In genomic region chr17:79622776-79623175, GRCh38 we compare ENCODE assay signal across 24 cellular contexts. TPM values are rescaled to one million over a fixed set of nuclear protein-coding genes. Genes with fewer than 3 reads are reported as not detected.
DNase-seq lines count a peak whose midpoint lies in the region; ATAC-seq, FAIRE-seq and TF ChIP-seq lines count a peak whose summit lies in the region.
"Had no signal": no experiment of that assay in that cellular context is flagged by ENCODE, and none has a peak within 500 bp of the region (broad histone marks: within the 10 kb centered on the region; RNA-seq: fewer than 3 reads in every experiment).

No MANE protein-coding gene starts in this region.

- H3K4me1 Mint-ChIP-seq in activated T-cell treated with anti-CD3 and anti-CD28 coated beads, Interleukin-2, amount 50 U/mL, for 4 hours (ENCODE audit: low read depth): no peaks in the 10 kb centered on the region
- H3K4me1 Mint-ChIP-seq in activated T-cell treated with anti-CD3 and anti-CD28 coated beads, Interleukin-2, amount 50 U/mL, for 72 hours (ENCODE audit: low read depth): no peaks in the 10 kb centered on the region
- H3K4me1 Mint-ChIP-seq: activated CD4-positive, alpha-beta T cell treated with anti-CD3 and anti-CD28 coated beads, Interleukin-2, amount 10 ng/mL, durations not matched to agents 24 days and 14 days; central memory CD8-positive, alpha-beta T cell; naive thymus-derived CD8-positive, alpha-beta T cell had no signal

- ATAC-seq in activated T-cell treated with anti-CD3 and anti-CD28 coated beads, Interleukin-2, amount 50 U/mL, for 4 hours: no peak
- ATAC-seq in activated T-cell treated with anti-CD3 and anti-CD28 coated beads, Interleukin-2, amount 50 U/mL, for 72 hours (replicated peaks in 1 of 2): no peak
- ATAC-seq in GM19023 (IDR thresholded peaks at IDR 0.05; ENCODE audit: unreplicated experiment) (no peak), HG02885 (IDR thresholded peaks at IDR 0.05; ENCODE audit: poor library complexity, unreplicated experiment) (no peak)
- ATAC-seq: gastrocnemius medialis; naive thymus-derived CD8-positive, alpha-beta T cell; psoas muscle had no signal

- H3K9me3 ChIP-seq in spleen: no peaks in the 10 kb centered on the region
- H3K9me3 ChIP-seq: ascending aorta, BLaER1, gastrocnemius medialis, MG63, psoas muscle, upper lobe of left lung had no signal

- TF ChIP-seq CTCF in D721Med (IDR thresholded peaks at IDR 0.05; ENCODE audit: insufficient read depth, missing control alignments) (no peak), spleen (IDR thresholded peaks at IDR 0.05 in 8 of 11, conservative IDR thresholded peaks at IDR 0.05 in 3 of 11) (no peak)

- H3K4me3 ChIP-seq in spleen: no peak overlapping the region
- H3K4me3 ChIP-seq: ascending aorta, BLaER1, gastrocnemius medialis, MG63, psoas muscle, smooth muscle cell, upper lobe of left lung had no signal

- peaks cover 0 to 79% (median 8%) of the 10 kb centered on the region in 7 donors for H3K27me3 ChIP-seq in spleen (replicated peaks in 1 of 7)
- H3K27me3 ChIP-seq: ascending aorta, upper lobe of left lung had no signal

- no peaks in the 10 kb centered on the region for H3K36me3 Mint-ChIP-seq in activated T-cell treated with anti-CD3 and anti-CD28 coated beads, Interleukin-2, amount 50 U/mL, for 4 hours (ENCODE audit: insufficient read depth)
- no peaks in the 10 kb centered on the region for H3K36me3 Mint-ChIP-seq in activated T-cell treated with anti-CD3 and anti-CD28 coated beads, Interleukin-2, amount 50 U/mL, for 72 hours (ENCODE audit: insufficient read depth in 2 of 2)
- H3K36me3 Mint-ChIP-seq: naive thymus-derived CD8-positive, alpha-beta T cell had no signal

- intact Hi-C loops in spleen (cut with DNase I; ENCODE audit: low total_unique reads): no loop called here

- H3K27me3 Mint-ChIP-seq in activated T-cell treated with anti-CD3 and anti-CD28 coated beads, Interleukin-2, amount 50 U/mL, for 4 hours (ENCODE audit: low read depth): peaks cover 28% of the 10 kb centered on the region
- H3K27me3 Mint-ChIP-seq in activated T-cell treated with anti-CD3 and anti-CD28 coated beads, Interleukin-2, amount 50 U/mL, for 72 hours (ENCODE audit: low read depth): peaks cover 25% of the 10 kb centered on the region
- H3K27me3 Mint-ChIP-seq: activated CD4-positive, alpha-beta T cell treated with anti-CD3 and anti-CD28 coated beads, Interleukin-2, amount 10 ng/mL, durations not matched to agents 24 days and 14 days had no signal

- no peak for FAIRE-seq in D721Med (lab: Jason Lieb, UNC)
- FAIRE-seq: GM18507 had no signal

- no peaks in the 10 kb centered on the region for H3K4me1 ChIP-seq in spleen
- H3K4me1 ChIP-seq: ascending aorta, BLaER1, gastrocnemius medialis, psoas muscle, upper lobe of left lung had no signal

- H3K4me3 Mint-ChIP-seq in activated T-cell treated with anti-CD3 and anti-CD28 coated beads, Interleukin-2, amount 50 U/mL, for 4 hours: no peak overlapping the region
- H3K4me3 Mint-ChIP-seq in activated T-cell treated with anti-CD3 and anti-CD28 coated beads, Interleukin-2, amount 50 U/mL, for 72 hours: no peak overlapping the region
- H3K4me3 Mint-ChIP-seq: activated CD4-positive, alpha-beta T cell treated with anti-CD3 and anti-CD28 coated beads, Interleukin-2, amount 10 ng/mL, durations not matched to agents 24 days and 14 days; central memory CD8-positive, alpha-beta T cell; naive thymus-derived CD8-positive, alpha-beta T cell had no signal

- H3K27ac ChIP-seq in spleen: no peak overlapping the region
- H3K27ac ChIP-seq: ascending aorta, BLaER1, gastrocnemius medialis, psoas muscle, RWPE1, upper lobe of left lung had no signal

- DNase-seq in activated T-cell treated with anti-CD3 and anti-CD28 coated beads, Interleukin-2, amount 50 U/mL, for 4 hours: peak; percentile 2
- no peak for DNase-seq in activated T-cell treated with anti-CD3 and anti-CD28 coated beads, Interleukin-2, amount 50 U/mL, for 72 hours
- DNase-seq in D721Med (ENCODE audit: insufficient read length, low spot score): peak; percentile 9
- peak; percentile 41 for DNase-seq in islet precursor cell
- DNase-seq in spleen: peak; percentile 28
- no peak for DNase-seq in NCI-H510A treated with DMSO at 0.1 percent for 48 hours (lab: John Stamatoyannopoulos, UW)
- DNase-seq: activated CD4-positive, alpha-beta T cell treated with anti-CD3 and anti-CD28 coated beads, Interleukin-2, amount 10 ng/mL, durations not matched to agents 24 days and 14 days; kidney glomerular epithelial cell; mesendoderm; MG63; NCI-H1417 treated with DMSO at 0.1 percent for 48 hours; stimulated activated CD4-positive, alpha-beta T cell treated with anti-CD3 and anti-CD28 coated beads, Interleukin-4, amount 100 ng/mL, for 24 hours had no signal

- H3K9me3 Mint-ChIP-seq in activated T-cell treated with anti-CD3 and anti-CD28 coated beads, Interleukin-2, amount 50 U/mL, for 4 hours: no peaks in the 10 kb centered on the region
- peaks cover 2 to 4% of the 10 kb centered on the region in 2 donors for H3K9me3 Mint-ChIP-seq in activated T-cell treated with anti-CD3 and anti-CD28 coated beads, Interleukin-2, amount 50 U/mL, for 72 hours
- H3K9me3 Mint-ChIP-seq: central memory CD8-positive, alpha-beta T cell; naive thymus-derived CD8-positive, alpha-beta T cell had no signal

- no peaks in the 10 kb centered on the region for H3K36me3 ChIP-seq in spleen
- H3K36me3 ChIP-seq: ascending aorta, BLaER1, gastrocnemius medialis, MG63, upper lobe of left lung had no signal

- 51 to 63% (median 58%) methylated on average over 6 of the region's 6 CpGs for WGBS in spleen, 5 donors

- no peak overlapping the region for H3K27ac Mint-ChIP-seq in activated T-cell treated with anti-CD3 and anti-CD28 coated beads, Interleukin-2, amount 50 U/mL, for 72 hours
- H3K27ac Mint-ChIP-seq: activated CD4-positive, alpha-beta T cell treated with anti-CD3 and anti-CD28 coated beads, Interleukin-2, amount 10 ng/mL, durations not matched to agents 24 days and 14 days; naive thymus-derived CD8-positive, alpha-beta T cell had no signal

- TF ChIP-seq POLR2A in spleen (IDR thresholded peaks at IDR 0.05): no peak

RNA-seq across cellular contexts. Expression of gene RBFOX3, which starts 11.9 kb away (rescaled TPM):
- not detected for total RNA-seq in activated T-cell treated with anti-CD3 and anti-CD28 coated beads, Interleukin-2, amount 50 U/mL, for 4 hours
- under 1 TPM in 1 of 2 donors, not detected in 1; 0.26 TPM for total RNA-seq in activated T-cell treated with anti-CD3 and anti-CD28 coated beads, Interleukin-2, amount 50 U/mL, for 72 hours
- total RNA-seq in spleen: under 1 TPM in 3 of 7 donors, not detected in 4; 0.19 to 0.34 (median 0.29) TPM
- polyA plus RNA-seq in spleen: under 1 TPM in 2 of 3 donors, not detected in 1; 0.02 to 0.03 TPM
- total RNA-seq: activated CD4-positive, alpha-beta T cell treated with anti-CD3 and anti-CD28 coated beads, Interleukin-2, amount 10 ng/mL, durations not matched to agents 24 days and 14 days; ascending aorta; gastrocnemius medialis; naive thymus-derived CD8-positive, alpha-beta T cell; psoas muscle; smooth muscle cell had no signal
- polyA plus RNA-seq: naive thymus-derived CD8-positive, alpha-beta T cell had no signal

Comparison
In these comparisons a context has a peak if more than half of its experiments do, and no peak if none do; other contexts are left out.
1. DNase-seq: peak in activated T-cell treated with anti-CD3 and anti-CD28 coated beads, Interleukin-2, amount 50 U/mL, for 4 hours (single experiment), D721Med (single experiment), islet precursor cell (single experiment) and spleen (single experiment); none in activated T-cell treated with anti-CD3 and anti-CD28 coated beads, Interleukin-2, amount 50 U/mL, for 72 hours (0 of 2) and NCI-H510A treated with DMSO at 0.1 percent for 48 hours (single experiment).